8 cellular contexts compared by ENCODE assay signal in genomic region chr12:71687172-71687571, GRCh38. TPM values are rescaled to one million over a fixed set of nuclear protein-coding genes. Genes with fewer than 3 reads are reported as not detected.
DNase-seq lines count a peak whose midpoint lies in the region; FAIRE-seq and TF ChIP-seq lines count a peak whose summit lies in the region.
"Not testable (repeated sequence)": the region's sequence is repeated elsewhere in the genome, so short reads cannot be mapped to it uniquely, and the experiment has no call there.

No MANE protein-coding gene starts in this region.

- TF ChIP-seq EP300 in suprapubic skin (IDR thresholded peaks at IDR 0.05) = not testable (repeated sequence)

- H3K4me3 ChIP-seq in BLaER1 (peak overlapping the region; percentile 73), HUES48 (ENCODE audit: low read depth, low read length) (peak overlapping the region; percentile 97), SU-DHL-6 (ENCODE audit: insufficient read depth, low read length, poor library complexity, severe bottlenecking) (peak overlapping the region; percentile 62), adipocyte (ENCODE audit: low read length) (peak overlapping the region; percentile 96), epithelial cell of esophagus (ENCODE audit: low read length) (peak overlapping the region; percentile 71), keratinocyte (ENCODE audit: control insufficient read depth in 2 of 3, extremely low read depth in 1 of 3, insufficient read depth in 2 of 3, low read depth in 1 of 3, low read length in 3 of 3) (peak overlapping the region; percentile 67 to 91 (median 80)), neural progenitor cell (peak overlapping the region; percentile 78), suprapubic skin (peak overlapping the region; percentile 56)

- peak overlapping the region; percentile 99 for H3K4me3 Mint-ChIP-seq in neural progenitor cell

- 74% methylated on average over 11 of the region's 11 CpGs for WGBS in suprapubic skin

- H3K9me3 ChIP-seq in BLaER1; HUES48 (ENCODE audit: control insufficient read depth, insufficient read depth, low read length); SU-DHL-6 (ENCODE audit: insufficient read depth, low read length); adipocyte (ENCODE audit: control insufficient read depth, low read length); keratinocyte (ENCODE audit: control insufficient read depth, low read depth, low read length); neural progenitor cell (ENCODE audit: low read depth); suprapubic skin: not testable (repeated sequence)

- H3K36me3 ChIP-seq in BLaER1; HUES48 (ENCODE audit: control insufficient read depth, insufficient read depth, low read length); SU-DHL-6 (ENCODE audit: low read length); adipocyte (ENCODE audit: control insufficient read depth, insufficient read depth, low read length, severe bottlenecking); keratinocyte (ENCODE audit: control insufficient read depth in 2 of 2, extremely low read depth in 1 of 2, insufficient read depth in 2 of 2, low read length in 2 of 2); neural progenitor cell; suprapubic skin: not testable (repeated sequence)

- not testable (repeated sequence) for H4K20me1 ChIP-seq in BLaER1; SU-DHL-6 (ENCODE audit: low read depth, low read length); keratinocyte (ENCODE audit: control insufficient read depth, extremely low read depth, insufficient read depth, low read length); neural progenitor cell (ENCODE audit: low read depth)

- H3K9me1 ChIP-seq in keratinocyte (ENCODE audit: control insufficient read depth, extremely low read depth, insufficient read depth, low read length) = not testable (repeated sequence)

- H3K4me1 ChIP-seq in BLaER1 (peaks cover 34% of the 10 kb centered on the region), adipocyte (ENCODE audit: control insufficient read depth, insufficient read depth, low read length) (peaks cover 21% of the 10 kb centered on the region), keratinocyte (ENCODE audit: control insufficient read depth, extremely low read depth, insufficient read depth, low read length) (peaks cover 32% of the 10 kb centered on the region), suprapubic skin (peaks cover 29% of the 10 kb centered on the region)
- not testable (repeated sequence) for H3K4me1 ChIP-seq in HUES48 (ENCODE audit: control insufficient read depth, insufficient read depth, low read length); neural progenitor cell

- H3K9me2 ChIP-seq in SU-DHL-6 (replicated peaks; ENCODE audit: insufficient read depth, low read length) = not testable (repeated sequence)

- peak overlapping the region; percentile 82; the same call in 1 of the 2 replicates for H3K9ac ChIP-seq in BLaER1
- not testable (repeated sequence) for H3K9ac ChIP-seq in HUES48 (ENCODE audit: low read depth, low read length); neural progenitor cell
- H3K9ac ChIP-seq in SU-DHL-6 (ENCODE audit: low read length) = peak overlapping the region; percentile 67
- H3K9ac ChIP-seq in adipocyte (ENCODE audit: low read length) = peak overlapping the region; percentile 94
- peak overlapping the region; percentile 87 for H3K9ac ChIP-seq in keratinocyte (ENCODE audit: control insufficient read depth, extremely low read depth, insufficient read depth, low read length)

- H3K9me3 Mint-ChIP-seq in neural progenitor cell = not testable (repeated sequence)

- TF ChIP-seq POLR2A in suprapubic skin (IDR thresholded peaks at IDR 0.05) = not testable (repeated sequence)

- not testable (repeated sequence) for H3K27me3 Mint-ChIP-seq in neural progenitor cell (ENCODE audit: insufficient read depth, low read depth)

- dilution Hi-C loops in keratinocyte (cut with MboI; ENCODE audit: extremely low pct_ligation_motif_present, low sequenced_read_pairs) = not testable (repeated sequence)

- FAIRE-seq in keratinocyte (lab: Jason Lieb, UNC) = not testable (repeated sequence)

- not testable (repeated sequence) for H3K27me3 ChIP-seq in BLaER1; HUES48 (ENCODE audit: control insufficient read depth, insufficient read depth, low read length); SU-DHL-6 (ENCODE audit: low read length); adipocyte (replicated peaks; ENCODE audit: control insufficient read depth, insufficient read depth, low read length); keratinocyte (ENCODE audit: control insufficient read depth, extremely low read depth, insufficient read depth, low read length); neural progenitor cell; suprapubic skin

- H3K27ac ChIP-seq in BLaER1; HUES48 (ENCODE audit: low read depth, low read length); neural progenitor cell; suprapubic skin: not testable (repeated sequence)
- H3K27ac ChIP-seq in SU-DHL-6 (ENCODE audit: low read depth, low read length) (peak overlapping the region; percentile 92), keratinocyte (ENCODE audit: control insufficient read depth, insufficient read depth, low read length) (peak overlapping the region; percentile 90)

- peaks cover 38% of the 10 kb centered on the region; the same call in 1 of the 2 replicates for H3K79me2 ChIP-seq in SU-DHL-6 (ENCODE audit: insufficient read depth, low read length)
- not testable (repeated sequence) for H3K79me2 ChIP-seq in keratinocyte (ENCODE audit: control insufficient read depth, insufficient read depth, low read length); neural progenitor cell (ENCODE audit: low read depth)

- H3K4me1 Mint-ChIP-seq in neural progenitor cell = peaks cover 14% of the 10 kb centered on the region

- H2AFZ ChIP-seq in SU-DHL-6 (ENCODE audit: low read depth, low read length, severe bottlenecking); neural progenitor cell (replicated peaks): not testable (repeated sequence)
- H2AFZ ChIP-seq in keratinocyte (ENCODE audit: control insufficient read depth, low read length) = peak overlapping the region; percentile 74

- DNase-seq in adipocyte (ENCODE audit: low read depth); epithelial cell of esophagus (ENCODE audit: low read depth); keratinocyte (ENCODE audit: low read depth, low spot score); neural progenitor cell (ENCODE audit: low spot score); suprapubic skin (ENCODE audit: low spot score in 2 of 2): not testable (repeated sequence)

- H3K4me2 ChIP-seq in BLaER1 = peak overlapping the region; percentile 87
- H3K4me2 ChIP-seq in SU-DHL-6 (ENCODE audit: low read depth, low read length, poor library complexity, severe bottlenecking) = peak overlapping the region; percentile 90
- H3K4me2 ChIP-seq in keratinocyte (ENCODE audit: control insufficient read depth, extremely low read depth, insufficient read depth, low read depth, low read length) = peak overlapping the region; percentile 69
- peak overlapping the region; percentile 82 for H3K4me2 ChIP-seq in neural progenitor cell

- H3K27ac Mint-ChIP-seq in neural progenitor cell = not testable (repeated sequence)

- H3F3A ChIP-seq in SU-DHL-6 (ENCODE audit: insufficient read depth) = peaks cover 56% of the 10 kb centered on the region
- not testable (repeated sequence) for H3F3A ChIP-seq in neural progenitor cell (ENCODE audit: low read depth)

- H3K36me3 Mint-ChIP-seq in neural progenitor cell = not testable (repeated sequence)

- TF ChIP-seq CTCF in SU-DHL-6 (IDR thresholded peaks at IDR 0.05; ENCODE audit: insufficient read depth, low read length, poor library complexity, severe bottlenecking); epithelial cell of esophagus (IDR thresholded peaks at IDR 0.05; ENCODE audit: insufficient read depth, low read depth, low read length, missing control alignments); keratinocyte (optimal IDR thresholded peaks at IDR 0.05 in 1 of 3, IDR thresholded peaks at IDR 0.05 in 1 of 3, conservative IDR thresholded peaks at IDR 0.05 in 1 of 3; ENCODE audit: extremely low read depth in 1 of 3, insufficient read depth in 2 of 3, low read length in 3 of 3); neural progenitor cell (IDR thresholded peaks at IDR 0.05); suprapubic skin (IDR thresholded peaks at IDR 0.05): not testable (repeated sequence)

RNA-seq across cellular contexts. Expression of gene TMEM19, which starts 1.3 kb away (rescaled TPM):
- polyA plus RNA-seq in keratinocyte = 25.4 to 38.8 TPM (median 36.5 TPM) in 3 replicates
- polyA plus RNA-seq in keratinocyte (2011; ENCODE audit: low read depth) = 3.1 TPM
- 11.2 and 18.7 TPM in 2 replicates for polyA plus RNA-seq in keratinocyte (2011; cell fraction: cytosol; rRNA removed)
- 28.0 and 35.1 TPM in 2 replicates for polyA plus RNA-seq in keratinocyte (2011; cell fraction: nucleus; rRNA removed)
- 7.9 and 15.2 TPM in 2 replicates for polyA plus RNA-seq in keratinocyte (2012; ENCODE audit: low replicate concordance)
- 8.4 to 60.1 TPM (median 58.2 TPM) in 3 replicates for polyA minus RNA-seq in keratinocyte
- polyA minus RNA-seq in keratinocyte (2011; cell fraction: cytosol; rRNA and poly(A)+ RNA removed) = 24.4 TPM
- polyA minus RNA-seq in keratinocyte (2011; cell fraction: nucleus; rRNA and poly(A)+ RNA removed) = 39.6 and 66.4 TPM in 2 replicates
- total RNA-seq in neural progenitor cell (ENCODE audit: low replicate concordance) = 9.3 and 11.0 TPM in 2 replicates
- 10 to 100 TPM; 24.5 to 52.9 (median 43.5) TPM for total RNA-seq in suprapubic skin

RNA-seq across cellular contexts. Expression of gene THAP2, which starts 23.1 kb away (rescaled TPM):
- 1.2 to 4.4 TPM (median 2.7 TPM) in 3 replicates for polyA plus RNA-seq in keratinocyte
- polyA plus RNA-seq in keratinocyte (2011; ENCODE audit: low read depth) = 16.3 TPM
- 1.2 and 4.6 TPM in 2 replicates for polyA plus RNA-seq in keratinocyte (2011; cell fraction: cytosol; rRNA removed)
- polyA plus RNA-seq in keratinocyte (2011; cell fraction: nucleus; rRNA removed) = 6.7 and 10.0 TPM in 2 replicates
- 1.7 and 5.7 TPM in 2 replicates for polyA plus RNA-seq in keratinocyte (2012; ENCODE audit: low replicate concordance)
- polyA minus RNA-seq in keratinocyte = 0.69 to 1.9 TPM in 2 of 3 replicates, not detected in the other
- 0.58 TPM for polyA minus RNA-seq in keratinocyte (2011; cell fraction: cytosol; rRNA and poly(A)+ RNA removed)
- polyA minus RNA-seq in keratinocyte (2011; cell fraction: nucleus; rRNA and poly(A)+ RNA removed) = 1.8 and 4.7 TPM in 2 replicates
- 15.9 and 37.3 TPM in 2 replicates for total RNA-seq in neural progenitor cell (ENCODE audit: low replicate concordance)
- 1 to 10 TPM; 1.9 to 3.6 (median 3.3) TPM for total RNA-seq in suprapubic skin

RNA-seq across cellular contexts. Expression of gene ZFC3H1, which starts 23.5 kb away (rescaled TPM):
- 20.3 to 56.3 TPM (median 39.3 TPM) in 3 replicates for polyA plus RNA-seq in keratinocyte
- polyA plus RNA-seq in keratinocyte (2011; ENCODE audit: low read depth) = 30.1 TPM
- 10.1 and 25.5 TPM in 2 replicates for polyA plus RNA-seq in keratinocyte (2011; cell fraction: cytosol; rRNA removed)
- polyA plus RNA-seq in keratinocyte (2011; cell fraction: nucleus; rRNA removed) = 131 and 172 TPM in 2 replicates
- polyA plus RNA-seq in keratinocyte (2012; ENCODE audit: low replicate concordance) = 13.5 and 26.3 TPM in 2 replicates
- 8.0 to 53.2 TPM (median 23.8 TPM) in 3 replicates for polyA minus RNA-seq in keratinocyte
- polyA minus RNA-seq in keratinocyte (2011; cell fraction: cytosol; rRNA and poly(A)+ RNA removed) = 8.2 TPM
- 52.9 and 98.6 TPM in 2 replicates for polyA minus RNA-seq in keratinocyte (2011; cell fraction: nucleus; rRNA and poly(A)+ RNA removed)
- total RNA-seq in neural progenitor cell (ENCODE audit: low replicate concordance) (22.8 and 37.9 TPM in 2 replicates), suprapubic skin (100 to 1,000 TPM in 1 of 4 donors, 10 to 100 TPM in 3; 52.0 to 202 (median 71.5) TPM)
